In genomic region chr11:126082251-126083109, GRCh38 we compare ENCODE assay signal across 16 cellular contexts. TPM values are rescaled to one million over a fixed set of nuclear protein-coding genes. Genes with fewer than 3 reads are reported as not detected.
A peak's percentile ranks its signal among the peaks of the same experiment; 100 is the strongest.
DNase-seq lines count a peak whose midpoint lies in the region; ATAC-seq and TF ChIP-seq lines count a peak whose summit lies in the region.
"Had no signal": no experiment of that assay in that cellular context is flagged by ENCODE, and none has a peak within 500 bp of the region (broad histone marks: within the 10 kb centered on the region; RNA-seq: fewer than 3 reads in every experiment).

No MANE protein-coding gene starts in this region.

- TF ChIP-seq CTCF in foreskin keratinocyte (conservative IDR thresholded peaks at IDR 0.05) = no peak

- DNase-seq in DMS79 treated with DMSO at 0.1 percent for 48 hours (lab: John Stamatoyannopoulos, UW) = peak; percentile 27
- DNase-seq in DMS79 (lab: John Stamatoyannopoulos, UW) = no peak
- DNase-seq in NCI-H1092 treated with DMSO at 0.1 percent for 48 hours (lab: John Stamatoyannopoulos, UW) = peak; percentile 97
- DNase-seq in hippocampal formation (lab: John Stamatoyannopoulos, UW) = peak; percentile 55 to 61
- DNase-seq in pons (ENCODE audit: low spot score) = peak; percentile 42
- DNase-seq in foreskin keratinocyte = no peak
- no peak for DNase-seq in activated naive CD4-positive, alpha-beta T cell treated with anti-CD3 and anti-CD28 coated beads, Interleukin-2, amount 50 U/mL, for 16 hours
- DNase-seq in NK-92 treated with Interleukin-12 subunit alpha and Interleukin-12 subunit beta, amount 100 ng/mL, for 24 hours (lab: John Stamatoyannopoulos, UW) = no peak
- DNase-seq: 8988T; activated CD4-positive, CD25-positive, alpha-beta regulatory T cell treated with anti-CD3 and anti-CD28 coated beads, Interleukin-2, amount 50 U/mL, for 72 hours; activated T-cell treated with anti-CD3 and anti-CD28 coated beads, Interleukin-2, amount 50 U/mL, for 4 hours; gastrocnemius medialis; NCI-H2171 had no signal

- no peak for ATAC-seq in foreskin keratinocyte
- ATAC-seq: activated T-cell treated with anti-CD3 and anti-CD28 coated beads, Interleukin-2, amount 50 U/mL, for 4 hours; K562; natural killer cell treated with Interleukin-12 subunit alpha and Interleukin-12 subunit beta and Interleukin-15 and Interleukin-18, amount 100 ng/mL, for 72 hours had no signal

- H3K27me3 ChIP-seq in foreskin keratinocyte = peaks cover 5% of the 10 kb centered on the region
- H3K27me3 ChIP-seq: gastrocnemius medialis had no signal

- H3K4me1 ChIP-seq in foreskin keratinocyte = no peaks in the 10 kb centered on the region

- no peak overlapping the region for H3K27ac ChIP-seq in foreskin keratinocyte
- H3K27ac ChIP-seq: gastrocnemius medialis, thoracic aorta had no signal

RNA-seq across cellular contexts. Expression of gene CDON, which starts 19.8 kb away (rescaled TPM):
- total RNA-seq in foreskin keratinocyte = 1.7 and 2.3 TPM in 2 replicates
- polyA plus RNA-seq in foreskin keratinocyte = 0.36 TPM in 2 replicates

Comparison
In these comparisons a context has a peak if more than half of its experiments do, and no peak if none do; other contexts are left out.
1. DNase-seq: peak in DMS79 treated with DMSO at 0.1 percent for 48 hours (single experiment), NCI-H1092 treated with DMSO at 0.1 percent for 48 hours (single experiment), hippocampal formation (2 of 2) and pons (single experiment); none in DMS79 (single experiment), foreskin keratinocyte (0 of 2), activated naive CD4-positive, alpha-beta T cell treated with anti-CD3 and anti-CD28 coated beads, Interleukin-2, amount 50 U/mL, for 16 hours (single experiment) and NK-92 treated with Interleukin-12 subunit alpha and Interleukin-12 subunit beta, amount 100 ng/mL, for 24 hours (single experiment).